11 cellular contexts compared by ENCODE assay signal in the genomic region with DNA sequence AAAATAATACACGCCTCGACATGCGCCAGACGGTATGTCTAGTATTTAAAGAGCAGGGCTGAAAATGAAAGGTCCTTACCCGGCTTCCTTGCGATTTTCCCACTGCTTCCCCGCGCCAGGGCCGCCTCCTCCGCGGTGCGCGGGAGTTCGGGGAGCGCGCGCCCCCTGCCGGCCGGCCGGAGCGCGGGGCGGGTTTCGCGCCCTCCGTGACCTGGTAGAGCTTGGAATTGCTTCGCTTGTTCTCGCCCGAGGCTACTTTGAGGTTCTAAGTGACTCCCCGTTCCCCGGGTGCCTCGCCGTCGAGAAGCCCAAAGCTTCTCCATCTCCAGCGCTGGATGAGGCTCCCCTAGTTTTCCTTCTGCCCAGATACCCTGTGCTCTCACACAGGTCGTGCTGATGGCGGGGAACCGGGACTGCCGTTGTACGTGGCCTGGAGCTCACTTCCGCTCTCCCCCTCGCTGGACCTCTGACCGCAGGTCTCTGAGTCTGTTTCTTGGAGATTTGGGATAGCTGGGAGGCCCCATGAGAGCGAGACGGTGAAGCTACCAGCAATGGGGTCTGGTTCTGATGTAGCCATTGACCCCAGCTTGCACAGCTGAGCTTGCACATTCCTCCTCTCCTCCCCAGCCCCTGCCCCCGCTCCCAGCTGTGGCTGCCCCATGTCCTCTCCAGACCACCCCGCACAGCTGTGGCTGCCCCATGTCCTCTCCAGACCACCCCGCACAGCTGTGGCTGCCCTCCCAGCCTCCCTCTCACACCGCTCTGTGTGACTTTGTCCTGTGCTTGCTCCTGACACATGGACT. TPM values are rescaled to one million over a fixed set of nuclear protein-coding genes. Genes with fewer than 3 reads are reported as not detected.
A peak's percentile ranks its signal among the peaks of the same experiment; 100 is the strongest.
DNase-seq lines count a peak whose midpoint lies in the region; ATAC-seq and TF ChIP-seq lines count a peak whose summit lies in the region.
"Not testable (repeated sequence)": the region's sequence is repeated elsewhere in the genome, so short reads cannot be mapped to it uniquely, and the experiment has no call there.
"Had no signal": no experiment of that assay in that cellular context is flagged by ENCODE, and none has a peak within 500 bp of the region (broad histone marks: within the 10 kb centered on the region; RNA-seq: fewer than 3 reads in every experiment).

No MANE protein-coding gene starts in this region.

- not testable (repeated sequence) for H3K9me3 ChIP-seq in upper lobe of right lung

- H3K36me3 ChIP-seq in upper lobe of right lung = not testable (repeated sequence)

- H3K27ac ChIP-seq in VCaP = peak overlapping the region; percentile 83; the same call in 1 of the 2 replicates
- H3K27ac ChIP-seq in upper lobe of right lung = not testable (repeated sequence)

- TF ChIP-seq CTCF in VCaP (conservative IDR thresholded peaks at IDR 0.05); epithelial cell of proximal tubule (conservative IDR thresholded peaks at IDR 0.05; ENCODE audit: low read depth, low read length); upper lobe of right lung (IDR thresholded peaks at IDR 0.05): not testable (repeated sequence)

- not testable (repeated sequence) for H3K27ac Mint-ChIP-seq in naive B cell

- not testable (repeated sequence) for H3K27me3 Mint-ChIP-seq in naive B cell

- not testable (repeated sequence) for H3K4me1 ChIP-seq in upper lobe of right lung

- H3K4me3 ChIP-seq in epithelial cell of proximal tubule (ENCODE audit: low read depth, low read length) = peak overlapping the region; percentile 35
- H3K4me3 ChIP-seq in upper lobe of right lung = not testable (repeated sequence)

- intact Hi-C loops in upper lobe of right lung (cut with DNase I) = not testable (repeated sequence)

- not testable (repeated sequence) for H3K4me1 Mint-ChIP-seq in naive B cell

- ATAC-seq in GM18870 (IDR thresholded peaks at IDR 0.05; ENCODE audit: unreplicated experiment) (peak; percentile 77), GM21515 (IDR thresholded peaks at IDR 0.05; ENCODE audit: unreplicated experiment) (peak; percentile 87), HG02870 (IDR thresholded peaks at IDR 0.05; ENCODE audit: unreplicated experiment) (peak; percentile 82), HG03432 (IDR thresholded peaks at IDR 0.05; ENCODE audit: unreplicated experiment) (peak; percentile 93), naive B cell (ENCODE audit: low read depth in 2 of 2) (peak; percentile 95 to 96), upper lobe of right lung (peak; percentile 99)

- not testable (repeated sequence) for H3K9me3 Mint-ChIP-seq in naive B cell

- H3K36me3 Mint-ChIP-seq in naive B cell = not testable (repeated sequence)

- H3K27me3 ChIP-seq in upper lobe of right lung = not testable (repeated sequence)

- DNase-seq in epithelial cell of proximal tubule (ENCODE audit: low read depth); naive B cell; upper lobe of right lung: not testable (repeated sequence)

- H3K4me3 Mint-ChIP-seq in naive B cell = not testable (repeated sequence)

RNA-seq across cellular contexts. Expression of gene HNRNPH1, which starts 11.1 kb away (rescaled TPM):
- total RNA-seq in epithelial cell of proximal tubule = 405 and 511 TPM in 2 replicates
- polyA plus RNA-seq in naive B cell (ENCODE audit: low read depth in 6 of 6) = 100 to 1,000 TPM in 4 of 6 donors, 10 to 100 TPM in 2; 21.4 to 139 (median 111) TPM
- 470 TPM for total RNA-seq in upper lobe of right lung

RNA-seq across cellular contexts. Expression of gene CBY3, which starts 46.3 kb away (rescaled TPM):
- not detected in 2 replicates for total RNA-seq in epithelial cell of proximal tubule
- under 1 TPM in 1 of 6 donors, not detected in 5; 0.39 TPM for polyA plus RNA-seq in naive B cell (ENCODE audit: low read depth in 6 of 6)
- total RNA-seq in upper lobe of right lung = not detected
- total RNA-seq: myocyte, skeletal muscle tissue had no signal
- polyA plus RNA-seq: SK-N-SH had no signal
